1 cellular context compared by ENCODE assay signal in the genomic region with DNA sequence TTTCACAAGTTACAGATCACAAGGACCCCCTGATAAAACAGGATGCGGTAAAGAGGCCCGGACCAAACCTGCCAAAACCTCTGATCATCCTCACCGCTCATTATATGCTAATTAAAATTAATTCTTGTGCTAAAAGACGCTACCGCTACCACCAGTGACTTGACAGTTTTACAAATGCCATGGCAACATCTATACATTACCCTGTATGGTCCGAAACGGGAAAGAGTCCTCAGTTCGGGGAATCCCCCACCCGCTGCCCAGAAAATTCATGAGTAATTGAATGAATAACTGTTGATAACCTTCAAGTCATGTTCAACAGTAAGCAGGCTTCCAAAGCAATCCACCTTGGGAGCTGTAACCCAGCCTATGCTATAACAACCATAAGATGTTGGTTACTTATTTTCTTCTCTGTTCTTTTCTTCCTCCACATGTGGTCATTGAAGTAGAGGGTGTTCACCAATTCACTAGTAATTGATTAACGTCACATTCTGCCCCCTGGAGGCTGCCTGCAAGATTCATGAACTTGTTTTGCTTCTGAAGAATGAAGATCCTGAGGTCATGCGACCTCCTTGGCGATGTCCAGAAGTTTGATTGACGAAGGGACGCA.
TF ChIP-seq lines count a peak whose summit lies in the region.

No MANE protein-coding gene starts in this region.

TF ChIP-seq in GM12878, 131 proteins besides CTCF, POLR2A, EP300 and RAD21 (continued from another document):
- TF ChIP-seq, protein P1, sequence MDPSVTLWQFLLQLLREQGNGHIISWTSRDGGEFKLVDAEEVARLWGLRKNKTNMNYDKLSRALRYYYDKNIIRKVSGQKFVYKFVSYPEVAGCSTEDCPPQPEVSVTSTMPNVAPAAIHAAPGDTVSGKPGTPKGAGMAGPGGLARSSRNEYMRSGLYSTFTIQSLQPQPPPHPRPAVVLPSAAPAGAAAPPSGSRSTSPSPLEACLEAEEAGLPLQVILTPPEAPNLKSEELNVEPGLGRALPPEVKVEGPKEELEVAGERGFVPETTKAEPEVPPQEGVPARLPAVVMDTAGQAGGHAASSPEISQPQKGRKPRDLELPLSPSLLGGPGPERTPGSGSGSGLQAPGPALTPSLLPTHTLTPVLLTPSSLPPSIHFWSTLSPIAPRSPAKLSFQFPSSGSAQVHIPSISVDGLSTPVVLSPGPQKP (IDR thresholded peaks at IDR 0.05; ENCODE audit: low read depth, low read length) = no peak
- peak; percentile 80 for TF ChIP-seq SMC3 (IDR thresholded peaks at IDR 0.05; ENCODE audit: borderline replicate concordance, low read length)
- TF ChIP-seq ZNF274 (IDR thresholded peaks at IDR 0.05; ENCODE audit: insufficient read depth, insufficient read length) = no peak
- TF ChIP-seq CREB1 (IDR thresholded peaks at IDR 0.05; ENCODE audit: low read depth) = peak; percentile 44; the same call in 1 of the 2 replicates
- peak; percentile 83; the same call in 1 of the 2 replicates for TF ChIP-seq SMARCA5 (IDR thresholded peaks at IDR 0.05)
- TF ChIP-seq TARDBP (IDR thresholded peaks at IDR 0.05; ENCODE audit: borderline replicate concordance) = no peak
- TF ChIP-seq TBL1XR1 (IDR thresholded peaks at IDR 0.05; ENCODE audit: low read depth, low read length) = 0 out of 2 replicates have a peak, but pooled peaks have one; percentile 1
- peak; percentile 83; the same call in 1 of the 2 replicates for TF ChIP-seq NR2F1 (conservative IDR thresholded peaks at IDR 0.05)
- TF ChIP-seq, protein P2, sequence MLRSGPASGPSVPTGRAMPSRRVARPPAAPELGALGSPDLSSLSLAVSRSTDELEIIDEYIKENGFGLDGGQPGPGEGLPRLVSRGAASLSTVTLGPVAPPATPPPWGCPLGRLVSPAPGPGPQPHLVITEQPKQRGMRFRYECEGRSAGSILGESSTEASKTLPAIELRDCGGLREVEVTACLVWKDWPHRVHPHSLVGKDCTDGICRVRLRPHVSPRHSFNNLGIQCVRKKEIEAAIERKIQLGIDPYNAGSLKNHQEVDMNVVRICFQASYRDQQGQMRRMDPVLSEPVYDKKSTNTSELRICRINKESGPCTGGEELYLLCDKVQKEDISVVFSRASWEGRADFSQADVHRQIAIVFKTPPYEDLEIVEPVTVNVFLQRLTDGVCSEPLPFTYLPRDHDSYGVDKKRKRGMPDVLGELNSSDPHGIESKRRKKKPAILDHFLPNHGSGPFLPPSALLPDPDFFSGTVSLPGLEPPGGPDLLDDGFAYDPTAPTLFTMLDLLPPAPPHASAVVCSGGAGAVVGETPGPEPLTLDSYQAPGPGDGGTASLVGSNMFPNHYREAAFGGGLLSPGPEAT (IDR thresholded peaks at IDR 0.05; ENCODE audit: low read depth) = peak; percentile 90
- TF ChIP-seq RCOR1 (conservative IDR thresholded peaks at IDR 0.05; ENCODE audit: low read depth, low read length) = no peak
- TF ChIP-seq ATF7 (IDR thresholded peaks at IDR 0.05; ENCODE audit: low read depth) = peak; percentile 81
- TF ChIP-seq BACH1 (IDR thresholded peaks at IDR 0.05; ENCODE audit: borderline replicate concordance) = peak; percentile 98
- no peak for TF ChIP-seq E2F8 (IDR thresholded peaks at IDR 0.05; ENCODE audit: low read depth, partially characterized antibody)
- TF ChIP-seq NBN (IDR thresholded peaks at IDR 0.05) = peak; percentile 73
- 0 out of 4 replicates have a peak, but pooled peaks of 1 of the 2 experiments have one; percentile 41 for TF ChIP-seq ETV6 (conservative IDR thresholded peaks at IDR 0.05 in 1 of 2, IDR thresholded peaks at IDR 0.05 in 1 of 2; ENCODE audit: borderline replicate concordance in 1 of 2, low read depth in 1 of 2)
- no peak; the same call in 1 of the 2 replicates for TF ChIP-seq ZBTB40 (IDR thresholded peaks at IDR 0.05; ENCODE audit: borderline replicate concordance)
- no peak for TF ChIP-seq ZNF24 (IDR thresholded peaks at IDR 0.05)
- TF ChIP-seq IRF4 (IDR thresholded peaks at IDR 0.05; ENCODE audit: low read depth, low read length) = no peak
- TF ChIP-seq MEF2A (IDR thresholded peaks at IDR 0.05; ENCODE audit: insufficient read depth, low read depth, low read length) = peak; percentile 64; the same call in 1 of the 2 replicates
- no peak for TF ChIP-seq RB1 (IDR thresholded peaks at IDR 0.05; ENCODE audit: borderline replicate concordance)
- TF ChIP-seq CHD2 (IDR thresholded peaks at IDR 0.05; ENCODE audit: borderline replicate concordance, low read depth, low read length) = peak; percentile 32; the same call in 1 of the 2 replicates
- no peak for TF ChIP-seq ZSCAN29 (IDR thresholded peaks at IDR 0.05)
- TF ChIP-seq STAT3 (IDR thresholded peaks at IDR 0.05; ENCODE audit: low read depth, low read length) = no peak
- no peak for TF ChIP-seq TAF1 (IDR thresholded peaks at IDR 0.05; ENCODE audit: borderline replicate concordance, low read depth, low read length)
